Comparison of ENCODE assay signal across 26 cellular contexts in genomic region chr3:139225551-139225950, GRCh38.
A peak's percentile ranks its signal among the peaks of the same experiment; 100 is the strongest.
DNase-seq lines count a peak whose midpoint lies in the region; ATAC-seq and TF ChIP-seq lines count a peak whose summit lies in the region.
"Had no signal": no experiment of that assay in that cellular context is flagged by ENCODE, and none has a peak within 500 bp of the region (broad histone marks: within the 10 kb centered on the region; RNA-seq: fewer than 3 reads in every experiment).

No MANE protein-coding gene starts in this region.

- H3K27ac ChIP-seq in GM23248: no peak overlapping the region
- H3K27ac ChIP-seq in suprapubic skin: no peak overlapping the region
- H3K27ac ChIP-seq: heart right ventricle, sigmoid colon, tibial artery had no signal

- no peaks in the 10 kb centered on the region for H4K20me1 ChIP-seq in GM23248 (ENCODE audit: insufficient read depth)

- ATAC-seq in HG03354 (IDR thresholded peaks at IDR 0.05; ENCODE audit: poor library complexity, severe bottlenecking, unreplicated experiment): no peak
- ATAC-seq: heart right ventricle; naive thymus-derived CD4-positive, alpha-beta T cell had no signal

- in situ Hi-C loops in GM23248 (cut with MboI): no loop called here

- H3K4me3 ChIP-seq in GM23248: no peak overlapping the region
- H3K4me3 ChIP-seq in suprapubic skin: no peak overlapping the region
- H3K4me3 ChIP-seq: heart right ventricle, sigmoid colon, tibial artery had no signal

- H3K36me3 ChIP-seq in GM23248 (ENCODE audit: low read depth) (no peaks in the 10 kb centered on the region), suprapubic skin (no peaks in the 10 kb centered on the region)
- H3K36me3 ChIP-seq: heart right ventricle, sigmoid colon, tibial artery had no signal

- H3K9me3 ChIP-seq in GM23248 (ENCODE audit: low read depth): no peaks in the 10 kb centered on the region
- H3K9me3 ChIP-seq in suprapubic skin: no peaks in the 10 kb centered on the region
- H3K9me3 ChIP-seq: heart right ventricle, sigmoid colon, tibial artery had no signal

- TF ChIP-seq EP300 in suprapubic skin (IDR thresholded peaks at IDR 0.05): no peak

- TF ChIP-seq POLR2A in suprapubic skin (IDR thresholded peaks at IDR 0.05): no peak

- DNase-seq in AG08395 (ENCODE audit: low spot score) (peak; percentile 52), GM23248 (peak; percentile 53), RPMI7951 (ENCODE audit: low read depth) (peak; percentile 97), fibroblast of peridontal ligament (ENCODE audit: extremely low read depth) (peak; percentile 19), amniotic stem cell (lab: John Stamatoyannopoulos, UW) (no peak), KG1 (lab: John Stamatoyannopoulos, UW) (no peak), suprapubic skin (ENCODE audit: low spot score in 2 of 2) (no peak)
- DNase-seq: activated CD4-positive, alpha-beta memory T cell treated with anti-CD3 and anti-CD28 coated beads for 36 hours; activated CD4-positive, alpha-beta T cell treated with anti-CD3 and anti-CD28 coated beads for 1 hour; activated CD8-positive, alpha-beta memory T cell treated with anti-CD3 and anti-CD28 coated beads, Interleukin-2, amount 50 U/mL, for 48 hours; activated naive CD4-positive, alpha-beta T cell treated with anti-CD3 and anti-CD28 coated beads, Interleukin-2, amount 10 ng/mL, durations not matched to agents 7 days and 5 days; DMS53; effector CD4-positive, alpha-beta T cell; heart right ventricle; kidney; midbrain; naive thymus-derived CD4-positive, alpha-beta T cell; NCI-H2029 treated with DMSO at 0.1 percent for 48 hours; NCI-H2227 treated with DMSO at 0.1 percent for 48 hours; NCI-H526; nucleus accumbens; SHP77 treated with DMSO at 0.1 percent for 48 hours; sigmoid colon; stimulated activated CD4-positive, alpha-beta T cell treated with anti-CD3 and anti-CD28 coated beads, Interleukin-4, amount 100 ng/mL, for 1 hour; tibial artery had no signal

- 33 to 40% methylated on average over 4 of the region's 4 CpGs for WGBS in GM23248 (ENCODE audit: low coverage in 1 of 2, low lambda C conversion rate in 2 of 2, missing lambda C conversion rate in 2 of 2), 2 experiments
- WGBS in suprapubic skin: 67% methylated on average over 2 of the region's 4 CpGs

- no peak overlapping the region for H3K4me2 ChIP-seq in GM23248 (ENCODE audit: unreplicated experiment)

- H3K9me2 ChIP-seq in GM23248 (ENCODE audit: insufficient read depth): no peaks in the 10 kb centered on the region

- H3F3A ChIP-seq in GM23248 (ENCODE audit: insufficient read depth): no peaks in the 10 kb centered on the region

- H2AFZ ChIP-seq in GM23248: no peak overlapping the region

- no peak for TF ChIP-seq CTCF in suprapubic skin (IDR thresholded peaks at IDR 0.05)

- no peaks in the 10 kb centered on the region for H3K79me2 ChIP-seq in GM23248 (ENCODE audit: insufficient read depth)

- no peak overlapping the region for H3K9ac ChIP-seq in GM23248

- 0 out of 2 replicates have a peak, but pooled peaks cover 5% of the 10 kb centered on the region for H3K4me1 ChIP-seq in GM23248 (ENCODE audit: insufficient read depth)
- peaks cover 6% of the 10 kb centered on the region for H3K4me1 ChIP-seq in suprapubic skin
- H3K4me1 ChIP-seq: tibial artery had no signal

- no peaks in the 10 kb centered on the region for H3K27me3 ChIP-seq in GM23248 (replicated peaks; ENCODE audit: insufficient read depth)
- H3K27me3 ChIP-seq in suprapubic skin: no peaks in the 10 kb centered on the region
- H3K27me3 ChIP-seq: sigmoid colon, tibial artery had no signal

Comparison
In these comparisons a context has a peak if more than half of its experiments do, and no peak if none do; other contexts are left out.
1. DNase-seq: peak in AG08395 (single experiment), GM23248 (single experiment), RPMI7951 (single experiment) and fibroblast of peridontal ligament (single experiment); none in amniotic stem cell (single experiment), KG1 (single experiment) and suprapubic skin (0 of 2).